8 cellular contexts compared by ENCODE assay signal in genomic region chr9:122265265-122265900, GRCh38. TPM values are rescaled to one million over a fixed set of nuclear protein-coding genes. Genes with fewer than 3 reads are reported as not detected.
DNase-seq lines count a peak whose midpoint lies in the region; ATAC-seq and TF ChIP-seq lines count a peak whose summit lies in the region.

No MANE protein-coding gene starts in this region.

- peaks cover 31 to 47% (median 36%) of the 10 kb centered on the region in 4 donors for H3K4me1 ChIP-seq in upper lobe of left lung

- H3K27ac Mint-ChIP-seq in memory B cell = peak overlapping the region; percentile 98

- intact Hi-C loops in dorsolateral prefrontal cortex (cut with DNase I) = loop anchor here (10.0 kb wide), 2 partner anchors 141 to 171 kb away; partner anchors contain the start of gene TTLL11 (in 1 of the 2)

- H3K27ac ChIP-seq in SK-N-MC (peak overlapping the region; percentile 60), dorsolateral prefrontal cortex (peak overlapping the region in 54 of 59 donors; percentile 66 to 95 (median 88)), upper lobe of left lung (peak overlapping the region; percentile 91 to 97 (median 96))

- H3K4me1 Mint-ChIP-seq in memory B cell = peaks cover 28% of the 10 kb centered on the region

- H3K27me3 ChIP-seq in dorsolateral prefrontal cortex (no peaks in the 10 kb centered on the region), upper lobe of left lung (no peaks in the 10 kb centered on the region)

- H3K9ac ChIP-seq in SK-N-MC (ENCODE audit: insufficient read length) = peak overlapping the region; percentile 91

- H3K36me3 Mint-ChIP-seq in memory B cell = peaks cover 2% of the 10 kb centered on the region

- H3K9me3 Mint-ChIP-seq in memory B cell = no peaks in the 10 kb centered on the region

- TF ChIP-seq CTCF in dorsolateral prefrontal cortex (IDR thresholded peaks at IDR 0.05 in 54 of 56, conservative IDR thresholded peaks at IDR 0.05 in 2 of 56; ENCODE audit: low read depth in 1 of 56, partially characterized antibody in 56 of 56) (peak in 2 of 56 donors; percentile 5 to 30), upper lobe of left lung (IDR thresholded peaks at IDR 0.05) (peak in 1 of 6 experiments; percentile 7)

- H3K4me3 ChIP-seq in SK-N-MC (peak overlapping the region; percentile 88), dorsolateral prefrontal cortex (peak overlapping the region; percentile 57 to 98 (median 83)), upper lobe of left lung (peak overlapping the region; percentile 66 to 83 (median 76))

- no peak for TF ChIP-seq POLR2A in upper lobe of left lung (IDR thresholded peaks at IDR 0.05)

- peak overlapping the region; percentile 99 for H3K4me3 Mint-ChIP-seq in memory B cell

- WGBS in upper lobe of left lung, 2 donors = 9 to 10% methylated on average over 13 of the region's 13 CpGs

- H3K36me3 ChIP-seq in SK-N-MC (ENCODE audit: insufficient read depth, low read length) = peaks cover 16% of the 10 kb centered on the region
- H3K36me3 ChIP-seq in upper lobe of left lung = peaks cover 2 to 9% (median 4%) of the 10 kb centered on the region in 4 donors

- DNase-seq in DMS53 treated with DMSO at 0.1 percent for 48 hours (lab: John Stamatoyannopoulos, UW; ENCODE audit: unreplicated experiment) = peak; percentile 18
- no peak for DNase-seq in SK-N-MC (ENCODE audit: low read depth, low spot score)
- DNase-seq in dorsolateral prefrontal cortex = peak in 1 of 10 donors; percentile 5
- DNase-seq in memory B cell (ENCODE audit: low spot score in 2 of 2) = peak; percentile 12 to 27
- no peak for DNase-seq in upper lobe of left lung
- no peak for DNase-seq in NCI-H2171 treated with DMSO at 0.1 percent for 48 hours (lab: John Stamatoyannopoulos, UW)

- H3K9me3 ChIP-seq in SK-N-MC (ENCODE audit: low read depth, low read length) (no peaks in the 10 kb centered on the region), upper lobe of left lung (no peaks in the 10 kb centered on the region)

- no peak for TF ChIP-seq EP300 in upper lobe of left lung (IDR thresholded peaks at IDR 0.05)

- H3K27me3 Mint-ChIP-seq in memory B cell = no peaks in the 10 kb centered on the region

- ATAC-seq in GM19452 (IDR thresholded peaks at IDR 0.05; ENCODE audit: unreplicated experiment) (peak; percentile 28), HG03442 (IDR thresholded peaks at IDR 0.05; ENCODE audit: unreplicated experiment) (peak; percentile 26), memory B cell (ENCODE audit: low read depth) (peak; percentile 56), upper lobe of left lung (ENCODE audit: low FRiP score in 2 of 2) (peak in 1 of 2 donors; percentile 44)

RNA-seq across cellular contexts. Expression of gene MRRF, which starts 0.7 kb away (rescaled TPM):
- total RNA-seq in dorsolateral prefrontal cortex (10 to 100 TPM; 21.9 to 44.0 (median 29.3) TPM), upper lobe of left lung (10 to 100 TPM; 21.4 to 54.5 (median 29.7) TPM)

RNA-seq across cellular contexts. Expression of gene RBM18, which starts 0.7 kb away (rescaled TPM):
- total RNA-seq in dorsolateral prefrontal cortex = 10 to 100 TPM; 14.1 to 43.0 (median 29.6) TPM
- 10 to 100 TPM in 3 of 6 donors, 1 to 10 TPM in 3; 3.0 to 19.9 (median 11.8) TPM for total RNA-seq in upper lobe of left lung

RNA-seq across cellular contexts. Expression of gene LHX6, which starts 36.6 kb away (rescaled TPM):
- total RNA-seq in dorsolateral prefrontal cortex (10 to 100 TPM in 95 of 120 experiments, 1 to 10 TPM in 25; 4.6 to 27.9 (median 13.8) TPM), upper lobe of left lung (10 to 100 TPM in 1 of 6 donors, 1 to 10 TPM in 5; 1.0 to 11.3 (median 2.9) TPM)

Comparison
In these comparisons a context has a peak if more than half of its experiments do, and no peak if none do; other contexts are left out.
1. DNase-seq: peak in DMS53 treated with DMSO at 0.1 percent for 48 hours (single experiment) and memory B cell (2 of 2); none in SK-N-MC (single experiment), upper lobe of left lung (0 of 2) and NCI-H2171 treated with DMSO at 0.1 percent for 48 hours (single experiment).
2. Peak in every context shown above with its lines, with median percentiles within 50 percentile points of each other: H3K27ac ChIP-seq and H3K4me3 ChIP-seq.